In the genomic region with DNA sequence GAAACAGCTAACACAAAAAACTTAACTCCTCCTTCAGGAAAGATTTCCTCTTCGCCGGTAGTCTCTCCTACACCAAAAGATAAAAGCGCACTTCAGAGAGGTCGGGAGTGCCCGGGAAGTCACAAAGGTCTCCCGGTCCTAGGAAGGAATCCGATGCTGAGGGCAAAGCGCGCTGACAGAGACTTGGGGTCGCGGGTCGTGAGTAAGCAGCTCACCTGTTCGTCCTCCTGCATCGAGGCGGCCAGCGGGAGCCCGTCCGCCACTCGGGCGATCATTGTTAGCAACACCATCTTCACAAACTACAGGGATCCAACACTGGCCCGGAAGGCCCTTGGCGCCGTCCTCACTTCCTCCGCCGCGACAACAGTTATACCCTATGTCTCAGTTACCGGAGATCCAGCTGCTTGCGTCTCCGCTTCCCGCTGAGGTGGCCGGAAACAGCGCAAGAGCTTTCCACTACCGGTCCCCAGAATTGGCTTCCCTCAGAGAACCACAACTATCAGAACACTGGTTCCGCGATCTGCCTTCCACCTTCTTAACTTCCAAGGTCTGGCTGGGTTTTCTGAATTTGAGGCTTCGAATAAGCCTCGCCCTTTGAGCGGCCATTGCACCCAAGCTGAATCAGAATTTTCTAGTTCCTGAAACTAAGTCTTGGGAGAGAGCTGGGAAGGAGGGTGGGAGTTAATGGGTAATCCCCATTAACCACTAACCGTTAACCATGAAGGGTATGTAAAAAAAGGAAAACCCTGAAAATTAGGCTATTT, we compare ENCODE assay signal across 8 cellular contexts. TPM values are rescaled to one million over a fixed set of nuclear protein-coding genes. Genes with fewer than 3 reads are reported as not detected.
DNase-seq lines count a peak whose midpoint lies in the region; ATAC-seq and TF ChIP-seq lines count a peak whose summit lies in the region.

SEC22B (minus strand) TSS at position 429 of the 764 bp plus-strand sequence; CDS start at position 290, 139 bp downstream.

- no peaks in the 10 kb centered on the region for H3K9me3 ChIP-seq in spleen

- DNase-seq in AG09309 (ENCODE audit: low read depth) (peak; percentile 82), NCI-H345 (lab: John Stamatoyannopoulos, UW) (peak; percentile 97), activated B cell treated with CpG ODN at 0.5 μM for 24 hours (peak; percentile 74), cardiac fibroblast (ENCODE audit: low read depth in 2 of 2) (peak; percentile 97), inferior parietal cortex (ENCODE audit: extremely low spot score) (peak; percentile 97), spleen (peak; percentile 95)

- peaks cover 12% of the 10 kb centered on the region for H3K4me1 Mint-ChIP-seq in activated B cell treated with CpG ODN at 0.5 μM for 24 hours

- H3K4me3 ChIP-seq in AG09309 (ENCODE audit: control insufficient read depth, low read depth, low read length) (peak within 1 kb of the TSS; percentile 87), cardiac fibroblast (replicated peaks in 1 of 2; ENCODE audit: low read depth in 2 of 2, low read length in 2 of 2) (peak within 1 kb of the TSS; percentile 75 to 94), spleen (peak within 1 kb of the TSS; percentile 56 to 92 (median 72))

- H3K27me3 ChIP-seq in spleen (replicated peaks in 1 of 7), result no peaks in the 10 kb centered on the region

- intact Hi-C loops in activated B cell treated with CpG ODN at 0.5 μM for 24 hours (cut with micrococcal nuclease), result loop anchor here (10.0 kb wide), 1 partner anchor 1031 kb away; the partner anchor contains the start of gene WARS2
- intact Hi-C loops in spleen (cut with DNase I; ENCODE audit: low total_unique reads), result no loop called here

- H3K36me3 ChIP-seq in spleen, result no peaks in the 10 kb centered on the region

- 3% methylated on average over 38 to 39 of the region's 39 CpGs for WGBS in spleen, 5 donors

- peaks cover 0 to 34% (median 13%) of the 10 kb centered on the region in 6 donors for H3K4me1 ChIP-seq in spleen

- peak within 1 kb of the TSS; percentile 83 to 98 (median 94) for H3K27ac ChIP-seq in spleen

- H3K27ac Mint-ChIP-seq in activated B cell treated with CpG ODN at 0.5 μM for 24 hours, result peak within 1 kb of the TSS; percentile 94

- H3K27me3 Mint-ChIP-seq in activated B cell treated with CpG ODN at 0.5 μM for 24 hours, result peaks cover 5% of the 10 kb centered on the region

- no peak for TF ChIP-seq CTCF in AG09309 (IDR thresholded peaks at IDR 0.05; ENCODE audit: control insufficient read depth, insufficient read depth, low read depth, low read length, missing control alignments)
- TF ChIP-seq CTCF in activated B cell treated with CpG ODN at 0.5 μM for 24 hours (IDR thresholded peaks at IDR 0.05), result no peak
- TF ChIP-seq CTCF in cardiac fibroblast (IDR thresholded peaks at IDR 0.05; ENCODE audit: low read depth, low read length), result no peak
- TF ChIP-seq CTCF in spleen (IDR thresholded peaks at IDR 0.05 in 8 of 11, conservative IDR thresholded peaks at IDR 0.05 in 3 of 11), result no peak

- ATAC-seq in GM19025 (IDR thresholded peaks at IDR 0.05; ENCODE audit: low read depth, unreplicated experiment) (peak; percentile 98), HG03280 (IDR thresholded peaks at IDR 0.05; ENCODE audit: unreplicated experiment) (peak; percentile 97), activated B cell treated with CpG ODN at 0.5 μM for 24 hours (ENCODE audit: low read depth) (peak; percentile 99)

- TF ChIP-seq POLR2A in spleen (IDR thresholded peaks at IDR 0.05), result peak; percentile 86 to 94 (median 93)

- H3K4me3 Mint-ChIP-seq in activated B cell treated with CpG ODN at 0.5 μM for 24 hours, result peak within 1 kb of the TSS; percentile 97

- POLR2A ChIA-PET in activated B cell treated with CpG ODN at 0.5 μM for 24 hours (lab: Charles Lee), result interaction anchor here (0.6 to 1.0 kb wide), 4 partner anchors 178 to 1036 kb away, joined by 3 to 6 read pairs (median 3); partner anchors contain the start of gene WARS2

- H3K36me3 Mint-ChIP-seq in activated B cell treated with CpG ODN at 0.5 μM for 24 hours (ENCODE audit: low read depth), result peaks cover 10% of the 10 kb centered on the region

- CTCF ChIA-PET in activated B cell treated with CpG ODN at 0.5 μM for 24 hours (lab: Charles Lee), result interaction anchor here (1.2 to 1.5 kb wide), 2 partner anchors 208 to 228 kb away, joined by 4 to 5 read pairs; no protein-coding TSS in a partner anchor

- no peaks in the 10 kb centered on the region for H3K9me3 Mint-ChIP-seq in activated B cell treated with CpG ODN at 0.5 μM for 24 hours

RNA-seq across cellular contexts. Expression of gene SEC22B, which starts in this region (rescaled TPM):
- total RNA-seq in activated B cell treated with CpG ODN at 0.5 μM for 24 hours, result 24.5 and 27.5 TPM in 2 replicates
- 10 to 100 TPM; 25.5 to 37.9 (median 30.2) TPM for total RNA-seq in spleen
- 10 to 100 TPM; 11.1 to 14.5 (median 13.1) TPM for polyA plus RNA-seq in spleen

Comparison
In these comparisons a context has a peak if more than half of its experiments do, and no peak if none do; other contexts are left out.
1. Peak in every context shown above with its lines: DNase-seq, ATAC-seq, H3K4me3 ChIP-seq and H3K27ac ChIP-seq.